In the genomic region with DNA sequence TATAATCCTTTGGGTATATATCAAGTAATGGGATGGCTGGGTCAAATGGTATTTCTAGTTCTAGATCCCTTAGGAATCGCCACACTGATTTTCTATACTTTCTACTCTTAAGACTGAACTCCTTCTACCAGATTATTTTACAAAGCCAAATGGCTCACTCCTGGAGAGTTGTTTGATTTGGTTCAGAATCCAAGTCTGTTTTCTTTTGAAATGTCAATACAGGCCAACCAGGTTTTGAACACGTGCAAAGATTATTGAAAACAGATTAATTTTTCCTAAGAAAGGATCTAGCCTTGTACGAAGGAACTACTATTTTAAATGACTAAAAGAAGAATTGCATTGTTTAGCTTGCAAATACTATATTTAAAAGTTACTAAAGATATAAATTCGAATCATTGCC, we compare ENCODE assay signal across 32 cellular contexts.
"Had no signal": no experiment of that assay in that cellular context is flagged by ENCODE, and none has a peak within 500 bp of the region (broad histone marks: within the 10 kb centered on the region; RNA-seq: fewer than 3 reads in every experiment).

No MANE protein-coding gene starts in this region.

- H3K27me3 Mint-ChIP-seq: activated CD4-positive, alpha-beta memory T cell treated with anti-CD3 and anti-CD28 coated beads for 36 hours; activated naive CD8-positive, alpha-beta T cell; activated naive CD8-positive, alpha-beta T cell treated with anti-CD3 and anti-CD28 coated beads, Interleukin-2, amount 50 U/mL, for 24 hours had no signal

- DNase-seq: activated B cell treated with CpG ODN at 0.5 μM for 24 hours; activated CD4-positive, alpha-beta memory T cell treated with anti-CD3 and anti-CD28 coated beads for 36 hours; activated CD4-positive, alpha-beta T cell treated with anti-CD3 and anti-CD28 coated beads for 4 hours; activated CD4-positive, alpha-beta T cell treated with anti-CD3 and anti-CD28 coated beads, Interleukin-2, amount 50 U/mL, for 1 hour; activated CD4-positive, CD25-positive, alpha-beta regulatory T cell treated with anti-CD3 and anti-CD28 coated beads, Interleukin-2, amount 50 U/mL, for 72 hours; activated CD8-positive, alpha-beta memory T cell treated with anti-CD3 and anti-CD28 coated beads, Interleukin-2, amount 50 U/mL, for 4 hours; activated gamma-delta T cell treated with Interleukin-2 at 50 U/mL for 16 hours; activated naive CD4-positive, alpha-beta T cell treated with anti-CD3 and anti-CD28 coated beads for 36 hours; activated naive CD8-positive, alpha-beta T cell treated with anti-CD3 and anti-CD28 coated beads, Interleukin-2, amount 50 U/mL, for 24 hours; activated T-cell treated with anti-CD3 and anti-CD28 coated beads for 4 hours; activated T-cell treated with anti-CD3 and anti-CD28 coated beads, Interleukin-2, amount 50 U/mL, for 4 hours; amniotic stem cell; aorta; brain microvascular endothelial cell; central memory CD4-positive, alpha-beta T cell; NCI-H1092 treated with DMSO at 0.1 percent for 48 hours; NCI-H1417 treated with DMSO at 0.1 percent for 48 hours; NCI-H187 treated with DMSO at 0.1 percent for 48 hours; NCI-H2081 treated with DMSO at 0.1 percent for 48 hours; NCI-H345; NCI-H524 treated with DMSO at 0.1 percent for 48 hours; SIG-M5; SW 1271; T-helper 1 cell; T-helper 2 cell; T-helper 9 cell had no signal

- H3K27me3 ChIP-seq: brain microvascular endothelial cell had no signal

- H3K4me3 Mint-ChIP-seq: activated B cell treated with CpG ODN at 0.5 μM for 24 hours; activated CD4-positive, alpha-beta memory T cell treated with anti-CD3 and anti-CD28 coated beads for 36 hours; activated naive CD4-positive, alpha-beta T cell treated with anti-CD3 and anti-CD28 coated beads for 36 hours; activated naive CD8-positive, alpha-beta T cell; activated naive CD8-positive, alpha-beta T cell treated with anti-CD3 and anti-CD28 coated beads, Interleukin-2, amount 50 U/mL, for 24 hours; activated T-cell treated with anti-CD3 and anti-CD28 coated beads, Interleukin-2, amount 50 U/mL, for 4 hours; activated T-helper 1 cell treated with anti-CD3 and anti-CD28 coated beads, Interleukin-12 subunit alpha, Interleukin-12 subunit beta, Interleukin-2, Interleukin-4 antibody, amounts not matched to agents 30 ng/mL and 10 ng/mL and 1 ng/mL, durations not matched to agents 14 hours and 24 hours and 36 hours had no signal

- H3K36me3 ChIP-seq: brain microvascular endothelial cell had no signal

- H3K27ac Mint-ChIP-seq: activated B cell treated with CpG ODN at 0.5 μM for 24 hours; activated CD4-positive, alpha-beta memory T cell treated with anti-CD3 and anti-CD28 coated beads for 36 hours; activated naive CD4-positive, alpha-beta T cell treated with anti-CD3 and anti-CD28 coated beads for 36 hours; activated naive CD8-positive, alpha-beta T cell; activated naive CD8-positive, alpha-beta T cell treated with anti-CD3 and anti-CD28 coated beads, Interleukin-2, amount 50 U/mL, for 24 hours; activated T-helper 1 cell treated with anti-CD3 and anti-CD28 coated beads, Interleukin-12 subunit alpha, Interleukin-12 subunit beta, Interleukin-2, Interleukin-4 antibody, amounts not matched to agents 30 ng/mL and 10 ng/mL and 1 ng/mL, durations not matched to agents 14 hours and 24 hours and 36 hours had no signal

- H3K9me3 Mint-ChIP-seq: activated B cell treated with CpG ODN at 0.5 μM for 24 hours; activated CD4-positive, alpha-beta memory T cell treated with anti-CD3 and anti-CD28 coated beads for 36 hours; activated naive CD4-positive, alpha-beta T cell treated with anti-CD3 and anti-CD28 coated beads for 36 hours; activated naive CD8-positive, alpha-beta T cell treated with anti-CD3 and anti-CD28 coated beads, Interleukin-2, amount 50 U/mL, for 24 hours; activated T-cell treated with anti-CD3 and anti-CD28 coated beads, Interleukin-2, amount 50 U/mL, for 4 hours; activated T-helper 1 cell treated with anti-CD3 and anti-CD28 coated beads, Interleukin-12 subunit alpha, Interleukin-12 subunit beta, Interleukin-2, Interleukin-4 antibody, amounts not matched to agents 30 ng/mL and 10 ng/mL and 1 ng/mL, durations not matched to agents 14 hours and 24 hours and 36 hours had no signal

- H3K36me3 Mint-ChIP-seq: activated CD4-positive, alpha-beta memory T cell treated with anti-CD3 and anti-CD28 coated beads for 36 hours had no signal

- ATAC-seq: activated naive CD8-positive, alpha-beta T cell treated with anti-CD3 and anti-CD28 coated beads, Interleukin-2, amount 50 U/mL, for 24 hours; activated T-cell treated with anti-CD3 and anti-CD28 coated beads, Interleukin-2, amount 50 U/mL, for 4 hours; Right ventricle myocardium inferior had no signal

- H3K27ac ChIP-seq: brain microvascular endothelial cell, RWPE1, VCaP had no signal

- H3K4me1 Mint-ChIP-seq: activated B cell treated with CpG ODN at 0.5 μM for 24 hours had no signal

- FAIRE-seq: RCC 7860 had no signal
